Comparison of ENCODE assay signal across 8 cellular contexts in the genomic region with DNA sequence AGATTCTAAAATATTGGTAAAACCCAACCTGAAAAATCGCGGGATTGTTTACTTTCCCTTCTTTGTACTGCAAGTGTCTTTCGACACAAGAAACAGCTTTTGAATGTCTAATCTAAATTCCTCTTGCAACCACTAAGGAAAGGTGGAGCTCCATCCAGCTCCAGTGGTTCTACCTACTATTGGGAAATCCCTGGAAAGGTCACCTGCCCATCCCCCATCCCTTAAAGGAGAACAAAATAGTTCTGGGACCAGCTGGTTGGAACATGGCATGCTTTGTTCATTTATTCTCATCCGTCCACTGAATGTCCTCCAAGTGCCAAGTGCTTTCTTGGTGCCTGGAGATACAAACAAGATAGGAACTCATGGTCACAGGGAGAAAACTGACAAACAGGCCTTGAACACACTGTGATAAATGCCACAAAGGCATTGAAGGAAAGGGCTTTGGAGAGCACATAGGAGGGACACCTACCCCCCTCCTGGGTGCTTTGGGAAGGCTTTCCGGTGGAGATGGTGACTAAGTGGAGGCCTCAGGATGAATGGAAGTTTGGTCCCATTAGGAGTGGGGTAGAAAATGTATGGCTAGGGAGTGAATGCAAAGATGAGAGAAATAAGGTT. TPM values are rescaled to one million over a fixed set of nuclear protein-coding genes. Genes with fewer than 3 reads are reported as not detected.
DNase-seq lines count a peak whose midpoint lies in the region; ATAC-seq, FAIRE-seq and TF ChIP-seq lines count a peak whose summit lies in the region.

No MANE protein-coding gene starts in this region.

- H3K27ac ChIP-seq in GM23248, result peak overlapping the region; percentile 91
- H3K27ac ChIP-seq in prostate gland, result peak overlapping the region; percentile 90 to 95

- H3K9me3 Mint-ChIP-seq in activated naive CD4-positive, alpha-beta T cell treated with anti-CD3 and anti-CD28 coated beads, Interleukin-2, amount 50 U/mL, for 72 hours, result no peaks in the 10 kb centered on the region

- H3K4me3 ChIP-seq in GM23248, result peak overlapping the region; percentile 97
- H3K4me3 ChIP-seq in fibroblast of mammary gland (ENCODE audit: control insufficient read depth, low read depth, low read length), result no peak overlapping the region
- peak overlapping the region in 1 of 2 donors; percentile 84 for H3K4me3 ChIP-seq in prostate gland

- H3K27me3 ChIP-seq in GM23248 (replicated peaks; ENCODE audit: insufficient read depth), result no peaks in the 10 kb centered on the region
- no peaks in the 10 kb centered on the region for H3K27me3 ChIP-seq in prostate gland (replicated peaks; ENCODE audit: insufficient read depth)

- peaks cover 18 to 28% of the 10 kb centered on the region in 2 donors for H3K36me3 Mint-ChIP-seq in activated naive CD4-positive, alpha-beta T cell treated with anti-CD3 and anti-CD28 coated beads, Interleukin-2, amount 50 U/mL, for 72 hours

- no peak for FAIRE-seq in RCC 7860 (lab: Jason Lieb, UNC)

- peak overlapping the region; percentile 95 for H3K4me2 ChIP-seq in GM23248 (ENCODE audit: unreplicated experiment)

- peak; percentile 49 for DNase-seq in GM23248
- DNase-seq in RCC 7860 (ENCODE audit: low spot score), result peak; percentile 58
- peak; percentile 52 for DNase-seq in fibroblast of mammary gland (ENCODE audit: low read depth)
- DNase-seq in prostate gland (ENCODE audit: low spot score), result peak; percentile 80
- no peak for DNase-seq in GM10266 (ENCODE audit: extremely low spot score)
- DNase-seq in activated naive CD4-positive, alpha-beta T cell treated with anti-CD3 and anti-CD28 coated beads, Interleukin-2, amount 50 U/mL, for 72 hours (ENCODE audit: low spot score in 2 of 2), result no peak

- H3K4me1 ChIP-seq in GM23248 (ENCODE audit: insufficient read depth) (peaks cover 25% of the 10 kb centered on the region), prostate gland (replicated peaks) (peaks cover 3% of the 10 kb centered on the region)

- H4K20me1 ChIP-seq in GM23248 (ENCODE audit: insufficient read depth), result peaks cover 5% of the 10 kb centered on the region; the same call in 1 of the 2 replicates

- H3K9me3 ChIP-seq in GM23248 (ENCODE audit: low read depth) (no peaks in the 10 kb centered on the region), prostate gland (no peaks in the 10 kb centered on the region)

- 61 to 73% methylated on average over 5 of the region's 5 CpGs for WGBS in GM23248 (ENCODE audit: low coverage in 1 of 2, low lambda C conversion rate in 2 of 2, missing lambda C conversion rate in 2 of 2), 2 experiments
- WGBS in prostate gland, result 30% methylated on average over 5 of the region's 5 CpGs

- H2AFZ ChIP-seq in GM23248, result no peak overlapping the region; the same call in 1 of the 2 replicates

- peaks cover 40% of the 10 kb centered on the region for H3K79me2 ChIP-seq in GM23248 (ENCODE audit: insufficient read depth)

- in situ Hi-C loops in GM23248 (cut with MboI), result loop anchor here (10.0 to 25.0 kb wide), 3 partner anchors 218 to 678 kb away; no protein-coding TSS in a partner anchor

- no peak for TF ChIP-seq POLR2A in prostate gland (IDR thresholded peaks at IDR 0.05)

- H3K36me3 ChIP-seq in GM23248 (ENCODE audit: low read depth) (peaks cover 18% of the 10 kb centered on the region), prostate gland (no peaks in the 10 kb centered on the region)

- H3K9ac ChIP-seq in GM23248, result peak overlapping the region; percentile 97

- ATAC-seq in GM21737 (IDR thresholded peaks at IDR 0.05; ENCODE audit: unreplicated experiment) (no peak), GM18861 (IDR thresholded peaks at IDR 0.05; ENCODE audit: unreplicated experiment) (no peak)
- no peak for ATAC-seq in activated naive CD4-positive, alpha-beta T cell treated with anti-CD3 and anti-CD28 coated beads, Interleukin-2, amount 50 U/mL, for 72 hours

- peaks cover 33% of the 10 kb centered on the region for H3F3A ChIP-seq in GM23248 (ENCODE audit: insufficient read depth)

- no peak for TF ChIP-seq CTCF in fibroblast of mammary gland (conservative IDR thresholded peaks at IDR 0.05; ENCODE audit: control insufficient read depth, insufficient read depth, low read depth, low read length)
- peak in 1 of 4 experiments; percentile 43 for TF ChIP-seq CTCF in prostate gland (IDR thresholded peaks at IDR 0.05)
- no peak for TF ChIP-seq CTCF in GM10266 (IDR thresholded peaks at IDR 0.05; ENCODE audit: control insufficient read depth, insufficient read depth, low read depth, missing control alignments)

- H3K9me2 ChIP-seq in GM23248 (ENCODE audit: insufficient read depth), result no peaks in the 10 kb centered on the region

- intact Hi-C loops in prostate gland (cut with DNase I), result loop anchor here (5.0 to 10.0 kb wide), 6 partner anchors 161 to 1878 kb away; no protein-coding TSS in a partner anchor

- no peak overlapping the region for H3K27ac Mint-ChIP-seq in activated naive CD4-positive, alpha-beta T cell treated with anti-CD3 and anti-CD28 coated beads, Interleukin-2, amount 50 U/mL, for 72 hours

RNA-seq across cellular contexts. Expression of a gene that starts 2.3 kb away (rescaled TPM):
- total RNA-seq in GM23248 (2014; rRNA removed; shearing (Covaris generic)), result 1,051 and 1,192 TPM in 2 replicates
- polyA plus RNA-seq in GM23248 (2016; fragmentation: Nextera tagmentation; extraction: Ambion mirVana), result 644 and 672 TPM in 2 replicates
- 100 to 1,000 TPM; 117 to 149 TPM for total RNA-seq in prostate gland
- total RNA-seq in activated naive CD4-positive, alpha-beta T cell treated with anti-CD3 and anti-CD28 coated beads, Interleukin-2, amount 50 U/mL, for 72 hours, result 10 to 100 TPM; 14.5 to 40.3 TPM

Comparison
In these comparisons a context has a peak if more than half of its experiments do, and no peak if none do; other contexts are left out.
1. DNase-seq: peak in GM23248 (single experiment), RCC 7860 (single experiment), fibroblast of mammary gland (single experiment) and prostate gland (single experiment); none in GM10266 (single experiment) and activated naive CD4-positive, alpha-beta T cell treated with anti-CD3 and anti-CD28 coated beads, Interleukin-2, amount 50 U/mL, for 72 hours (0 of 2).